In genomic region chr14:54133896-54134295, GRCh38 we compare ENCODE assay signal across 1 cellular context.
TF ChIP-seq lines count a peak whose summit lies in the region.

No MANE protein-coding gene starts in this region.

TF ChIP-seq in HepG2, 621 proteins besides CTCF, POLR2A, EP300 and RAD21 (continued from another document and continues in another):
- TF ChIP-seq NFRKB (IDR thresholded peaks at IDR 0.05) (no peak), PRMT3 (CRISPR knock-in tag; IDR thresholded peaks at IDR 0.05; ENCODE audit: borderline replicate concordance, low read depth) (0 out of 2 replicates have a peak, but pooled peaks have one; percentile 41), ZNF124 (CRISPR knock-in tag; IDR thresholded peaks at IDR 0.05) (peak; percentile 67; the same call in 1 of the 2 replicates), RAD51 (IDR thresholded peaks at IDR 0.05; ENCODE audit: borderline replicate concordance) (no peak), POLR2AphosphoS2 (IDR thresholded peaks at IDR 0.05; ENCODE audit: low read depth, low read length) (no peak), ZNF333 (CRISPR knock-in tag; IDR thresholded peaks at IDR 0.05; ENCODE audit: borderline replicate concordance) (no peak), JUNB (CRISPR knock-in tag; IDR thresholded peaks at IDR 0.05; ENCODE audit: borderline replicate concordance) (peak; percentile 65; the same call in 1 of the 2 replicates), ZNF318 (CRISPR knock-in tag; IDR thresholded peaks at IDR 0.05) (no peak), ZMYM3 (CRISPR knock-in tag; IDR thresholded peaks at IDR 0.05) (peak; percentile 87), MAX (IDR thresholded peaks at IDR 0.05) (peak; percentile 92), AHR (CRISPR knock-in tag; IDR thresholded peaks at IDR 0.05) (no peak; the same call in 1 of the 2 replicates), NR2F2 (IDR thresholded peaks at IDR 0.05; ENCODE audit: borderline replicate concordance, low read depth) (peak; percentile 64; the same call in 1 of the 2 replicates), HOXA7 (CRISPR knock-in tag; IDR thresholded peaks at IDR 0.05) (no peak), NR0B2 (CRISPR knock-in tag; IDR thresholded peaks at IDR 0.05) (no peak), TARDBP (CRISPR knock-in tag; IDR thresholded peaks at IDR 0.05) (peak; percentile 88), ZBTB10 (CRISPR knock-in tag; IDR thresholded peaks at IDR 0.05; ENCODE audit: borderline replicate concordance) (no peak), THAP9 (CRISPR knock-in tag; IDR thresholded peaks at IDR 0.05; ENCODE audit: borderline replicate concordance) (no peak), HNRNPLL (IDR thresholded peaks at IDR 0.05; ENCODE audit: low read depth, low read length, poor library complexity, severe bottlenecking) (no peak), ZNF441 (CRISPR knock-in tag; IDR thresholded peaks at IDR 0.05; ENCODE audit: borderline replicate concordance) (peak; percentile 72; the same call in 1 of the 2 replicates), PRDM4 (CRISPR knock-in tag; IDR thresholded peaks at IDR 0.05; ENCODE audit: borderline replicate concordance) (no peak), NR2F1 (CRISPR knock-in tag; IDR thresholded peaks at IDR 0.05) (peak in 1 of 2 experiments; percentile 39; a peak in 1 of 4 replicates), THAP8 (CRISPR knock-in tag; IDR thresholded peaks at IDR 0.05; ENCODE audit: borderline replicate concordance) (no peak), SNRNP70 (IDR thresholded peaks at IDR 0.05; ENCODE audit: low read depth, low read length) (no peak), FOXC1 (CRISPR knock-in tag; IDR thresholded peaks at IDR 0.05; ENCODE audit: borderline replicate concordance) (0 out of 2 replicates have a peak, but pooled peaks have one; percentile 43), TBX3 (IDR thresholded peaks at IDR 0.05; ENCODE audit: borderline replicate concordance) (peak; percentile 28; the same call in 1 of the 2 replicates), SRSF1 (optimal IDR thresholded peaks at IDR 0.05; ENCODE audit: low read depth, low read length) (no peak), GTF2F1 (IDR thresholded peaks at IDR 0.05; ENCODE audit: low read length) (no peak), XRCC5 (optimal IDR thresholded peaks at IDR 0.05; ENCODE audit: low read length) (peak; percentile 44), U2AF2 (IDR thresholded peaks at IDR 0.05; ENCODE audit: low read depth, low read length) (no peak), ZNF253 (CRISPR knock-in tag; IDR thresholded peaks at IDR 0.05; ENCODE audit: borderline replicate concordance) (no peak), ZNF18 (CRISPR knock-in tag; IDR thresholded peaks at IDR 0.05; ENCODE audit: insufficient replicate concordance) (no peak), GABPB1 (CRISPR knock-in tag; IDR thresholded peaks at IDR 0.05) (no peak; the same call in 1 of the 2 replicates), TEAD2 (CRISPR knock-in tag; IDR thresholded peaks at IDR 0.05) (no peak), KLF9 (CRISPR knock-in tag; IDR thresholded peaks at IDR 0.05; ENCODE audit: low read depth) (no peak), MXI1 (IDR thresholded peaks at IDR 0.05; ENCODE audit: borderline replicate concordance, low read depth, low read length) (0 out of 3 replicates have a peak, but pooled peaks have one; percentile 14), ZNF501 (CRISPR knock-in tag; IDR thresholded peaks at IDR 0.05) (no peak), FOXK1 (CRISPR knock-in tag; IDR thresholded peaks at IDR 0.05; ENCODE audit: borderline replicate concordance, low read depth) (peak; percentile 94; the same call in 1 of the 2 replicates), GZF1 (CRISPR knock-in tag; IDR thresholded peaks at IDR 0.05) (no peak), ZNF256 (CRISPR knock-in tag; conservative IDR thresholded peaks at IDR 0.05) (no peak), ZBTB46 (CRISPR knock-in tag; IDR thresholded peaks at IDR 0.05; ENCODE audit: borderline replicate concordance) (no peak)
